1 cellular context compared by ENCODE assay signal in genomic region chr17:39591958-39592954, GRCh38.
A peak's percentile ranks its signal among the peaks of the same experiment; 100 is the strongest.
TF ChIP-seq lines count a peak whose summit lies in the region.

No MANE protein-coding gene starts in this region.

TF ChIP-seq in HEK293, 187 proteins besides CTCF, POLR2A, EP300 and RAD21 (continued from another document):
- TF ChIP-seq REST (tag by site-specific recombination; IDR thresholded peaks at IDR 0.05) (peak; percentile 98), ZBTB8A (tag by site-specific recombination; IDR thresholded peaks at IDR 0.05) (no peak), ZNF629 (tag by site-specific recombination; IDR thresholded peaks at IDR 0.05) (no peak), ZNF394 (tag by site-specific recombination; IDR thresholded peaks at IDR 0.05; ENCODE audit: borderline replicate concordance) (no peak), ZBTB21 (tag by site-specific recombination; IDR thresholded peaks at IDR 0.05) (no peak), ZNF16 (tag by site-specific recombination; IDR thresholded peaks at IDR 0.05; ENCODE audit: low read depth) (no peak)
